Comparison of ENCODE assay signal across 16 cellular contexts in genomic region chr20:45340951-45341350, GRCh38. TPM values are rescaled to one million over a fixed set of nuclear protein-coding genes. Genes with fewer than 3 reads are reported as not detected.
DNase-seq lines count a peak whose midpoint lies in the region; ATAC-seq and TF ChIP-seq lines count a peak whose summit lies in the region.
"Had no signal": no experiment of that assay in that cellular context is flagged by ENCODE, and none has a peak within 500 bp of the region (broad histone marks: within the 10 kb centered on the region; RNA-seq: fewer than 3 reads in every experiment).

No MANE protein-coding gene starts in this region.

- no peak for TF ChIP-seq EP300 in sigmoid colon (IDR thresholded peaks at IDR 0.05)

- CTCF ChIA-PET in HCT116 (lab: Charles Lee), result interaction anchor here (1.0 kb wide), 1 partner anchor 33 kb away, joined by 3 read pairs; no protein-coding TSS in a partner anchor
- CTCF ChIA-PET in PC-3 (lab: Charles Lee), result no interaction called here

- H3K9me3 Mint-ChIP-seq in brain, result no peaks in the 10 kb centered on the region
- H3K9me3 Mint-ChIP-seq: CD8-positive, alpha-beta memory T cell; naive thymus-derived CD8-positive, alpha-beta T cell had no signal

- H3K4me2 ChIP-seq in HCT116 (ENCODE audit: low read length) (peak overlapping the region; percentile 91), PC-3 (ENCODE audit: low read length) (no peak overlapping the region; the same call in 1 of the 2 replicates)

- H3K4me3 ChIP-seq in HCT116 (replicated peaks in 1 of 2; ENCODE audit: low read depth in 1 of 2, low read length in 2 of 2) (no peak overlapping the region), left lung (no peak overlapping the region), sigmoid colon (no peak overlapping the region), PC-3 (ENCODE audit: low read length) (no peak overlapping the region)
- H3K4me3 ChIP-seq: MG63, SJSA1 had no signal

- WGBS in sigmoid colon, 2 donors, result 22 to 56% methylated on average over 1 of the region's 1 CpG

- 0 out of 2 replicates have a peak, but pooled peaks cover 3% of the 10 kb centered on the region for H4K20me1 ChIP-seq in HCT116 (ENCODE audit: insufficient read depth)
- peaks cover 22% of the 10 kb centered on the region; the same call in 1 of the 2 replicates for H4K20me1 ChIP-seq in PC-3 (ENCODE audit: low read length)

- RAD21 ChIA-PET in HCT116 (lab: Charles Lee; ENCODE audit: low non-redundant PET in 1 of 2, low total read pairs in 2 of 2, uncharacterized antibody in 2 of 2, unreplicated experiment in 2 of 2), result no interaction called here

- no TSS peak for BruUV-seq in HCT116 (replicated peaks; lab: Mats Ljungman, UMichigan)
- BruUV-seq in PC-3 (replicated peaks; lab: Mats Ljungman, UMichigan), result no TSS peak

- TF ChIP-seq POLR2A in HCT116 (IDR thresholded peaks at IDR 0.05; ENCODE audit: borderline replicate concordance, extremely low read depth, insufficient read depth, insufficient read length), result no peak
- TF ChIP-seq POLR2A in sigmoid colon (IDR thresholded peaks at IDR 0.05), result no peak

- H3K9ac ChIP-seq in HCT116 (ENCODE audit: low read length) (peak overlapping the region; percentile 80), PC-3 (ENCODE audit: low read length) (no peak overlapping the region)

- H3K4me1 ChIP-seq in HCT116 (ENCODE audit: control insufficient read depth in 1 of 2, insufficient read depth in 2 of 2, low read length in 2 of 2) (peaks cover 96 to 100% of the 10 kb centered on the region in 2 experiments), left lung (peaks cover 60 to 83% of the 10 kb centered on the region in 2 donors), sigmoid colon (peaks cover 6 to 100% (median 100%) of the 10 kb centered on the region in 4 donors), PC-3 (ENCODE audit: insufficient read depth, low read length) (peaks cover 96% of the 10 kb centered on the region)

- TF ChIP-seq CTCF in HCT116 (IDR thresholded peaks at IDR 0.05 in 2 of 3, conservative IDR thresholded peaks at IDR 0.05 in 1 of 3; ENCODE audit: borderline replicate concordance in 1 of 3, insufficient read depth in 1 of 3, low read depth in 2 of 3, low read length in 2 of 3) (no peak), brain (conservative IDR thresholded peaks at IDR 0.05) (no peak), left lung (IDR thresholded peaks at IDR 0.05) (no peak), sigmoid colon (IDR thresholded peaks at IDR 0.05) (no peak), PC-3 (conservative IDR thresholded peaks at IDR 0.05; ENCODE audit: low read depth, low read length) (no peak)

- H3K79me2 ChIP-seq in HCT116 (ENCODE audit: insufficient read depth, low read length) (peaks cover 100% of the 10 kb centered on the region), PC-3 (ENCODE audit: low read length) (peaks cover 94% of the 10 kb centered on the region)

- no peaks in the 10 kb centered on the region for H3K27me3 ChIP-seq in HCT116 (ENCODE audit: insufficient read depth, low read length)
- no peaks in the 10 kb centered on the region for H3K27me3 ChIP-seq in left lung
- no peaks in the 10 kb centered on the region for H3K27me3 ChIP-seq in sigmoid colon
- H3K27me3 ChIP-seq in PC-3 (ENCODE audit: low read length), result no peaks in the 10 kb centered on the region
- H3K27me3 ChIP-seq: MG63, SJSA1 had no signal

- no peaks in the 10 kb centered on the region for H3K9me2 ChIP-seq in HCT116 (ENCODE audit: insufficient read depth)
- H3K9me2 ChIP-seq in PC-3 (replicated peaks; ENCODE audit: low read length), result no peaks in the 10 kb centered on the region

- H3K27ac Mint-ChIP-seq in brain, result peak overlapping the region in 4 of 5 experiments; percentile 31 to 94 (median 88)
- H3K27ac Mint-ChIP-seq: activated CD4-positive, alpha-beta T cell treated with anti-CD3 and anti-CD28 coated beads for 36 hours had no signal

- POLR2A ChIA-PET in HCT116 (lab: Charles Lee) (interaction anchor here (0.6 to 2.1 kb wide), 3 partner anchors 8 to 22 kb away, joined by 3 to 4 read pairs (median 4); partner anchors contain the start of gene SYS1), PC-3 (lab: Charles Lee; ENCODE audit: unreplicated experiment) (no interaction called here)

- H3K4me3 Mint-ChIP-seq in brain, result peak overlapping the region in 3 of 5 experiments; percentile 29 to 71 (median 35)
- H3K4me3 Mint-ChIP-seq: activated CD4-positive, alpha-beta T cell treated with anti-CD3 and anti-CD28 coated beads for 36 hours; CD8-positive, alpha-beta memory T cell; naive thymus-derived CD8-positive, alpha-beta T cell had no signal

- H3K4me1 Mint-ChIP-seq in brain, result peaks cover 66% of the 10 kb centered on the region
- H3K4me1 Mint-ChIP-seq: CD8-positive, alpha-beta memory T cell had no signal

- H3K9me3 ChIP-seq in HCT116 (ENCODE audit: control insufficient read depth in 1 of 2, insufficient read depth in 1 of 2, low read depth in 1 of 2, low read length in 2 of 2), result no peaks in the 10 kb centered on the region
- H3K9me3 ChIP-seq in left lung, result no peaks in the 10 kb centered on the region
- no peaks in the 10 kb centered on the region for H3K9me3 ChIP-seq in sigmoid colon
- no peaks in the 10 kb centered on the region for H3K9me3 ChIP-seq in PC-3 (ENCODE audit: low read length)
- H3K9me3 ChIP-seq: MG63, SJSA1 had no signal

- DNase-seq in HCT116 (ENCODE audit: low read depth, low spot score), result no peak
- DNase-seq in left lung, result no peak
- no peak for DNase-seq in sigmoid colon
- DNase-seq in PC-3, result no peak
- DNase-seq: activated CD4-positive, alpha-beta T cell treated with anti-CD3 and anti-CD28 coated beads for 36 hours; activated effector memory CD4-positive, alpha-beta T cell treated with anti-CD3 and anti-CD28 coated beads, Interleukin-2, amount 50 U/mL, for 16 hours; CD8-positive, alpha-beta memory T cell; cerebellar nuclear complex; MG63; naive thymus-derived CD8-positive, alpha-beta T cell had no signal

- H3K36me3 Mint-ChIP-seq in brain, result no peaks in the 10 kb centered on the region
- H3K36me3 Mint-ChIP-seq: CD8-positive, alpha-beta memory T cell; naive thymus-derived CD8-positive, alpha-beta T cell had no signal

- ATAC-seq in HCT116 (no peak), left lung (no peak), HG02884 (IDR thresholded peaks at IDR 0.05; ENCODE audit: unreplicated experiment) (no peak), HG03469 (IDR thresholded peaks at IDR 0.05; ENCODE audit: unreplicated experiment) (no peak), PC-3 (no peak), GM21528 (IDR thresholded peaks at IDR 0.05; ENCODE audit: low FRiP score, unreplicated experiment) (no peak)
- ATAC-seq: activated CD4-positive, alpha-beta T cell treated with anti-CD3 and anti-CD28 coated beads for 36 hours; naive thymus-derived CD8-positive, alpha-beta T cell had no signal

- H3K36me3 ChIP-seq in HCT116 (ENCODE audit: control insufficient read depth in 1 of 2, insufficient read depth in 2 of 2, low read length in 2 of 2), result peaks cover 0 to 13% of the 10 kb centered on the region in 2 experiments; a peak in 2 of 4 replicates
- peaks cover 0 to 23% of the 10 kb centered on the region in 2 donors for H3K36me3 ChIP-seq in left lung
- H3K36me3 ChIP-seq in sigmoid colon, result peaks cover 0 to 13% (median 0%) of the 10 kb centered on the region in 4 donors
- peaks cover 28% of the 10 kb centered on the region for H3K36me3 ChIP-seq in PC-3 (ENCODE audit: low read depth, low read length)

- peaks cover 15% of the 10 kb centered on the region for H3F3A ChIP-seq in PC-3 (ENCODE audit: low read length, unreplicated experiment)

- TF ChIP-seq RAD21 in HCT116 (IDR thresholded peaks at IDR 0.05; ENCODE audit: low read depth), result no peak

- H2AFZ ChIP-seq in HCT116 (ENCODE audit: low read depth, low read length, poor library complexity, severe bottlenecking) (no peak overlapping the region), PC-3 (ENCODE audit: low read length) (no peak overlapping the region)

- peaks cover 3% of the 10 kb centered on the region for H3K27me3 Mint-ChIP-seq in brain
- H3K27me3 Mint-ChIP-seq: activated CD4-positive, alpha-beta T cell treated with anti-CD3 and anti-CD28 coated beads for 36 hours; CD8-positive, alpha-beta memory T cell had no signal

- intact Hi-C loops in HCT116 (cut with micrococcal nuclease) (no loop called here), left lung (cut with DNase I) (no loop called here), sigmoid colon (cut with DNase I) (loop anchor here (10.0 kb wide), 2 partner anchors 1206 to 2004 kb away; no protein-coding TSS in a partner anchor), PC-3 (cut with micrococcal nuclease) (loop anchor here (10.0 kb wide), 1 partner anchor 434 kb away; no protein-coding TSS in a partner anchor)

- H3K27ac ChIP-seq in HCT116 (ENCODE audit: low read depth, low read length), result peak overlapping the region; percentile 82; the same call in 1 of the 2 replicates
- peak overlapping the region; percentile 48 to 75 for H3K27ac ChIP-seq in left lung
- peak overlapping the region; percentile 94 to 99 (median 97) for H3K27ac ChIP-seq in sigmoid colon
- no peak overlapping the region for H3K27ac ChIP-seq in PC-3 (ENCODE audit: low read length)
- H3K27ac ChIP-seq: SJSA1 had no signal

RNA-seq across cellular contexts. Expression of gene SDC4, which starts 7.3 kb away (rescaled TPM):
- total RNA-seq in HCT116 (2021; ENCODE audit: unreplicated experiment) (100 TPM), left lung (100 to 1,000 TPM; 199 to 329 TPM), sigmoid colon (100 to 1,000 TPM in 1 of 4 donors, 10 to 100 TPM in 3; 79.9 to 149 (median 88.5) TPM), PC-3 (2014; rRNA removed) (134 and 167 TPM in 2 replicates)
- polyA plus RNA-seq in HCT116 (2012), result 115 and 117 TPM in 2 replicates
- polyA plus RNA-seq in brain (ENCODE audit: insufficient read depth, low read depth, low replicate concordance) (63.5 TPM), sigmoid colon (10 to 100 TPM; 22.2 to 63.9 (median 23.6) TPM)

RNA-seq across cellular contexts. Expression of gene SYS1, which starts 22.0 kb away (rescaled TPM):
- total RNA-seq in HCT116 (2021; ENCODE audit: unreplicated experiment) (20.5 TPM), left lung (10 to 100 TPM; 44.3 to 48.8 TPM), sigmoid colon (10 to 100 TPM; 44.2 to 58.7 (median 52.2) TPM), PC-3 (2014; rRNA removed) (32.5 and 45.2 TPM in 2 replicates)
- 21.2 and 26.3 TPM in 2 replicates for polyA plus RNA-seq in HCT116 (2012)
- polyA plus RNA-seq in brain (ENCODE audit: insufficient read depth, low read depth, low replicate concordance) (34.6 TPM), sigmoid colon (10 to 100 TPM; 14.4 to 35.6 (median 17.1) TPM)

RNA-seq across cellular contexts. Expression of gene MATN4, which starts 32.9 kb away (rescaled TPM):
- 0.64 TPM for total RNA-seq in HCT116 (2021; ENCODE audit: unreplicated experiment)
- 0.61 and 0.62 TPM in 2 replicates for polyA plus RNA-seq in HCT116 (2012)
- polyA plus RNA-seq in brain (ENCODE audit: insufficient read depth, low read depth, low replicate concordance), result 0.20 TPM
- under 1 TPM in 1 of 2 donors, not detected in 1; 0.23 TPM for total RNA-seq in left lung
- total RNA-seq in sigmoid colon, result not detected
- under 1 TPM in 1 of 3 donors, not detected in 2; 0.17 TPM for polyA plus RNA-seq in sigmoid colon
- total RNA-seq in PC-3 (2014; rRNA removed), result 0.33 TPM in 1 of 2 replicates, not detected in the other
- total RNA-seq: naive thymus-derived CD8-positive, alpha-beta T cell; NCI-H460; SJSA1 had no signal
- polyA plus RNA-seq: CD8-positive, alpha-beta memory T cell; naive thymus-derived CD8-positive, alpha-beta T cell had no signal

RNA-seq across cellular contexts. Expression of gene RBPJL, which starts 34.3 kb away (rescaled TPM):
- total RNA-seq in HCT116 (2021; ENCODE audit: unreplicated experiment), result not detected
- 0.05 and 0.08 TPM in 2 replicates for polyA plus RNA-seq in HCT116 (2012)
- not detected for polyA plus RNA-seq in brain (ENCODE audit: insufficient read depth, low read depth, low replicate concordance)
- total RNA-seq in left lung, result not detected
- not detected for total RNA-seq in sigmoid colon
- 1 to 10 TPM in 1 of 3 donors, not detected in 2; 1.8 TPM for polyA plus RNA-seq in sigmoid colon
- not detected in 2 replicates for total RNA-seq in PC-3 (2014; rRNA removed)
- total RNA-seq: activated CD4-positive, alpha-beta T cell treated with anti-CD3 and anti-CD28 coated beads for 36 hours; CD8-positive, alpha-beta memory T cell; naive thymus-derived CD8-positive, alpha-beta T cell; NCI-H460; SJSA1 had no signal
- polyA plus RNA-seq: CD8-positive, alpha-beta memory T cell; naive thymus-derived CD8-positive, alpha-beta T cell had no signal

RNA-seq across cellular contexts. Expression of gene TP53TG5, which starts 37.2 kb away (rescaled TPM):
- total RNA-seq in HCT116 (2021; ENCODE audit: unreplicated experiment) (0.76 TPM), left lung (under 1 TPM in 1 of 2 donors, not detected in 1; 0.44 TPM), sigmoid colon (under 1 TPM in 1 of 4 donors, not detected in 3; 0.36 TPM), PC-3 (2014; rRNA removed) (not detected in 2 replicates)
- polyA plus RNA-seq in HCT116 (2012), result 0.34 and 0.64 TPM in 2 replicates
- polyA plus RNA-seq in brain (ENCODE audit: insufficient read depth, low read depth, low replicate concordance) (4.8 TPM), sigmoid colon (under 1 TPM in 1 of 3 donors, not detected in 2; 0.03 TPM)
- total RNA-seq: CD8-positive, alpha-beta memory T cell; NCI-H460; SJSA1 had no signal
- polyA plus RNA-seq: CD8-positive, alpha-beta memory T cell had no signal

Comparison
In these comparisons a context has a peak if more than half of its experiments do, and no peak if none do; other contexts are left out.
1. intact Hi-C loops: an anchor here in sigmoid colon (10.0 kb wide) and PC-3 (10.0 kb wide); none called in HCT116 and left lung.